19 cellular contexts compared by ENCODE assay signal in the genomic region with DNA sequence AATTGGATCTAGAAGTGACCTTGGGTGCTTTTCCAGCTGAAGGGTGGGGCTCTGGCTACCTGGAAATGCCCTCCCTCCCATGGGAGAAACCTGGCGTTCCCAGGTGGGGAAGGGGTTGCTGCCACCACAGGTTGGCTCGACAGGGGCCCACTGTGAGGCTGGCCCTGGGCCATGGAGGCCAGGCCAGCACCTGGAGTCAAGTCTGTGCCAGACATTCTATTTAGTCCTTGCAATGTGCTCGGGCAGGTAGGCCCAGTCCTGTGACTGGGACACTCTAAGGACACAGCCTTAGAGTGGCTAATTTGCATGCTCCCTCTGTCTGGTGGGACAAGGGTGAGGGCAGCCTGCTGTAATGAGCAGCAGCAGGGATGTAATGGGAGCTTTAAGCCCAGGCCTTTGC. TPM values are rescaled to one million over a fixed set of nuclear protein-coding genes. Genes with fewer than 3 reads are reported as not detected.
DNase-seq lines count a peak whose midpoint lies in the region; ATAC-seq, FAIRE-seq and TF ChIP-seq lines count a peak whose summit lies in the region.
"Had no signal": no experiment of that assay in that cellular context is flagged by ENCODE, and none has a peak within 500 bp of the region (broad histone marks: within the 10 kb centered on the region; RNA-seq: fewer than 3 reads in every experiment).

No MANE protein-coding gene starts in this region.

- no peak overlapping the region for H3K4me3 ChIP-seq in GM23338
- H3K4me3 ChIP-seq in H1 (ENCODE audit: extremely low read depth in 1 of 4, insufficient read depth in 2 of 4, low read depth in 3 of 4, low read length in 4 of 4), result no peak overlapping the region
- H3K4me3 ChIP-seq in neuronal stem cell (ENCODE audit: low read length in 2 of 2), result no peak overlapping the region
- H3K4me3 ChIP-seq: K562 had no signal

- no peak overlapping the region for H2BK20ac ChIP-seq in H1 (ENCODE audit: low read length)

- POLR2A ChIA-PET in H1 (lab: Charles Lee; ENCODE audit: partially characterized antibody), result interaction anchor here (1.4 to 8.9 kb wide), 6 partner anchors 9 to 131 kb away, joined by 3 to 200 read pairs (median 6); a partner anchor contains a TSS

- H3K79me1 ChIP-seq in H1 (ENCODE audit: low read depth, low read length), result peaks cover 18% of the 10 kb centered on the region
- H3K79me1 ChIP-seq in neuronal stem cell (ENCODE audit: low read depth, low read length), result peaks cover 5% of the 10 kb centered on the region

- no peak overlapping the region for H3K9ac ChIP-seq in H1 (replicated peaks in 1 of 4; ENCODE audit: extremely low read depth in 1 of 4, low read depth in 3 of 4, low read length in 3 of 4)
- no peak overlapping the region for H3K9ac ChIP-seq in neuronal stem cell (ENCODE audit: low read depth, low read length, poor library complexity)

- no peaks in the 10 kb centered on the region for H3K27me3 ChIP-seq in GM23338 (ENCODE audit: insufficient read depth)
- H3K27me3 ChIP-seq in H1 (replicated peaks in 1 of 4; ENCODE audit: control insufficient read depth in 3 of 4, extremely low read depth in 1 of 4, insufficient read depth in 3 of 4, low read length in 3 of 4), result no peaks in the 10 kb centered on the region
- peaks cover 0 to 21% (median 0%) of the 10 kb centered on the region in 3 experiments for H3K27me3 ChIP-seq in neuronal stem cell (ENCODE audit: control insufficient read depth in 3 of 3, insufficient read depth in 3 of 3, low read depth in 1 of 3, low read length in 3 of 3)

- DNase-seq in GM23338 (ENCODE audit: low spot score) (no peak), HTR-8/SVneo (ENCODE audit: insufficient read length, low spot score) (no peak), H1 (ENCODE audit: low read depth in 1 of 2, low spot score in 2 of 2) (no peak), neuronal stem cell (ENCODE audit: low spot score) (no peak), NCI-H1092 treated with DMSO at 0.1 percent for 48 hours (lab: John Stamatoyannopoulos, UW) (no peak)
- no peak for DNase-seq in activated CD8-positive, alpha-beta memory T cell treated with anti-CD3 and anti-CD28 coated beads for 24 hours
- DNase-seq: BE2C; CD4-positive, alpha-beta memory T cell; DMS79; HCEC 1CT; HFFc6 had no signal

- H2BK120ac ChIP-seq in H1 (replicated peaks; ENCODE audit: low read depth, low read length), result no peak overlapping the region
- no peak overlapping the region for H2BK120ac ChIP-seq in neuronal stem cell (ENCODE audit: low read depth, low read length)

- H3K27ac Mint-ChIP-seq in GM23338, result peak overlapping the region; percentile 14
- H3K27ac Mint-ChIP-seq: CD4-positive, alpha-beta memory T cell; HFFc6 had no signal

- H3K23ac ChIP-seq in H1 (ENCODE audit: insufficient read length) (no peak overlapping the region), neuronal stem cell (ENCODE audit: low read depth, low read length, poor library complexity) (peak overlapping the region; percentile 4)

- no peaks in the 10 kb centered on the region for H3K9me2 ChIP-seq in GM23338 (ENCODE audit: insufficient read depth)

- H3K4me2 ChIP-seq in GM23338, result no peak overlapping the region
- H3K4me2 ChIP-seq in H1 (ENCODE audit: insufficient read depth in 1 of 2, low read depth in 2 of 2, low read length in 2 of 2), result no peak overlapping the region
- no peak overlapping the region for H3K4me2 ChIP-seq in neuronal stem cell (ENCODE audit: insufficient read depth, low read length, poor library complexity, severe bottlenecking)

- ATAC-seq in GM23338 (peak; percentile 4; the same call in 2 of the 3 replicates), HG03280 (IDR thresholded peaks at IDR 0.05; ENCODE audit: unreplicated experiment) (no peak), GM21825 (IDR thresholded peaks at IDR 0.05; ENCODE audit: unreplicated experiment) (no peak)
- ATAC-seq: K562 had no signal

- TF ChIP-seq CTCF in GM23338 (conservative IDR thresholded peaks at IDR 0.05; ENCODE audit: low read depth in 2 of 2) (no peak), H1 (IDR thresholded peaks at IDR 0.05; ENCODE audit: control extremely low read depth in 1 of 3, insufficient read depth in 1 of 3, low read depth in 1 of 3, low read length in 3 of 3) (no peak)

- no peak overlapping the region for H3K56ac ChIP-seq in H1 (replicated peaks; ENCODE audit: insufficient read length, low read depth, low read length)

- no peaks in the 10 kb centered on the region for H3K9me3 ChIP-seq in H1 (ENCODE audit: insufficient read depth in 2 of 2, low read depth in 1 of 2, low read length in 1 of 2)
- no peaks in the 10 kb centered on the region for H3K9me3 ChIP-seq in neuronal stem cell (replicated peaks in 1 of 2; ENCODE audit: control insufficient read depth in 2 of 2, insufficient read depth in 1 of 2, low read depth in 1 of 2, low read length in 2 of 2)
- H3K9me3 ChIP-seq: BE2C had no signal

- H4K8ac ChIP-seq in H1 (ENCODE audit: extremely low read depth, insufficient read depth, low read length) (no peak overlapping the region), neuronal stem cell (ENCODE audit: low read depth, low read length) (no peak overlapping the region)

- H2BK12ac ChIP-seq in H1 (ENCODE audit: low read depth, low read length), result no peak overlapping the region
- no peak overlapping the region for H2BK12ac ChIP-seq in neuronal stem cell (ENCODE audit: low read length)

- CTCF ChIA-PET in H1 (lab: Charles Lee; ENCODE audit: partially characterized antibody), result interaction anchor here (1.0 to 5.9 kb wide), 13 partner anchors 9 to 123 kb away, joined by 3 to 60 read pairs (median 4); a partner anchor contains a TSS

- peaks cover 67% of the 10 kb centered on the region for H3K4me1 Mint-ChIP-seq in GM23338
- H3K4me1 Mint-ChIP-seq: CD4-positive, alpha-beta memory T cell had no signal

- H3K4me3 Mint-ChIP-seq in GM23338, result peak overlapping the region; percentile 16; the same call in 1 of the 3 replicates
- H3K4me3 Mint-ChIP-seq: CD4-positive, alpha-beta memory T cell; HFFc6 had no signal

- H2BK5ac ChIP-seq in H1 (ENCODE audit: low read depth, low read length), result no peak overlapping the region
- H2BK5ac ChIP-seq in neuronal stem cell (ENCODE audit: low read length), result no peak overlapping the region

- no peak overlapping the region for H4K5ac ChIP-seq in H1 (ENCODE audit: insufficient read length, low read depth, low read length)

- H2AK5ac ChIP-seq in H1 (ENCODE audit: low read depth, low read length) (no peak overlapping the region), neuronal stem cell (ENCODE audit: low read depth, low read length) (peak overlapping the region; percentile 10)

- TF ChIP-seq POLR2A in H1 (IDR thresholded peaks at IDR 0.05; ENCODE audit: control extremely low read depth in 1 of 2, low read depth in 2 of 2, low read length in 2 of 2), result peak; percentile 3 to 70

- peaks cover 72% of the 10 kb centered on the region for H3K79me2 ChIP-seq in GM23338 (replicated peaks; ENCODE audit: insufficient read depth)
- peaks cover 19 to 70% of the 10 kb centered on the region in 2 experiments for H3K79me2 ChIP-seq in H1 (ENCODE audit: control insufficient read depth in 1 of 2, insufficient read depth in 2 of 2, low read length in 2 of 2)

- TF ChIP-seq EP300 in H1 (IDR thresholded peaks at IDR 0.05; ENCODE audit: borderline replicate concordance in 1 of 2, low read depth in 2 of 2, low read length in 2 of 2), result no peak

- H3K23me2 ChIP-seq in H1 (ENCODE audit: low read depth, low read length), result no peaks in the 10 kb centered on the region

- H3F3A ChIP-seq in GM23338 (replicated peaks; ENCODE audit: low read depth), result peaks cover 47% of the 10 kb centered on the region

- H3K4me1 ChIP-seq in GM23338 (ENCODE audit: insufficient read depth), result peaks cover 22% of the 10 kb centered on the region
- peaks cover 12 to 34% (median 16%) of the 10 kb centered on the region in 4 experiments for H3K4me1 ChIP-seq in H1 (replicated peaks in 1 of 4; ENCODE audit: control insufficient read depth in 3 of 4, insufficient read depth in 4 of 4, low read length in 3 of 4)
- peaks cover 0 to 22% of the 10 kb centered on the region in 2 donors for H3K4me1 ChIP-seq in neuronal stem cell (ENCODE audit: control insufficient read depth in 2 of 2, insufficient read depth in 1 of 2, low read depth in 1 of 2, low read length in 2 of 2)
- H3K4me1 ChIP-seq: BE2C had no signal

- no peak overlapping the region for H4K91ac ChIP-seq in H1 (replicated peaks; ENCODE audit: insufficient read length, low read length)
- H4K91ac ChIP-seq in neuronal stem cell (ENCODE audit: low read depth, low read length, poor library complexity), result no peak overlapping the region

- H2AFZ ChIP-seq in GM23338 (no peak overlapping the region), H1 (ENCODE audit: low read length) (no peak overlapping the region), neuronal stem cell (ENCODE audit: low read length) (no peak overlapping the region)

- H3K14ac ChIP-seq in H1 (ENCODE audit: insufficient read length), result no peak overlapping the region
- no peak overlapping the region for H3K14ac ChIP-seq in neuronal stem cell (ENCODE audit: low read length)

- H3K4ac ChIP-seq in H1 (replicated peaks; ENCODE audit: insufficient read length, low read depth, low read length) (no peak overlapping the region), neuronal stem cell (ENCODE audit: low read length) (no peak overlapping the region)

- H3K18ac ChIP-seq in H1 (ENCODE audit: extremely low read depth, low read length) (0 out of 2 replicates have a peak overlapping the region, but pooled peaks have one; percentile 38), neuronal stem cell (ENCODE audit: low read length) (peak overlapping the region; percentile 20)

- 100% methylated on average over 3 of the region's 3 CpGs; no CpG with 5 or more reads in 1 of the 2 experiments for WGBS in H1 (ENCODE audit: extremely low coverage in 1 of 2, insufficient coverage in 1 of 2, insufficient read length in 1 of 2, insufficient replicate concordance in 2 of 2, low coverage in 1 of 2, low lambda C conversion rate in 2 of 2, missing lambda C conversion rate in 1 of 2), 2 experiments
- WGBS in neuronal stem cell (ENCODE audit: extremely low coverage in 2 of 2, insufficient read length in 2 of 2, insufficient replicate concordance in 1 of 2), 2 donors, result no CpG with 5 or more reads among the region's 3 CpGs

- TF ChIP-seq RAD21 in H1 (IDR thresholded peaks at IDR 0.05 in 1 of 2, conservative IDR thresholded peaks at IDR 0.05 in 1 of 2; ENCODE audit: low read depth in 2 of 2, low read length in 2 of 2), result no peak

- FAIRE-seq in HTR-8/SVneo (lab: Jason Lieb, UNC) (peak; percentile 78), H1 (lab: Jason Lieb, UNC) (no peak)
- FAIRE-seq: A204.1, G401.6, GM12891, GM19239, K562 had no signal

- H3K27me3 Mint-ChIP-seq in GM23338 (ENCODE audit: insufficient read depth, low read depth, poor library complexity), result peaks cover 23% of the 10 kb centered on the region

- peaks cover 59% of the 10 kb centered on the region for H4K20me1 ChIP-seq in GM23338 (replicated peaks; ENCODE audit: insufficient read depth)
- H4K20me1 ChIP-seq in H1 (replicated peaks in 1 of 2; ENCODE audit: control insufficient read depth in 1 of 2, insufficient read depth in 2 of 2, low read length in 2 of 2), result peaks cover 39 to 47% of the 10 kb centered on the region in 2 experiments

- H3K36me3 Mint-ChIP-seq in GM23338 (ENCODE audit: low read depth), result peaks cover 72% of the 10 kb centered on the region
- H3K36me3 Mint-ChIP-seq: CD4-positive, alpha-beta memory T cell had no signal

- no peaks in the 10 kb centered on the region for H3K9me3 Mint-ChIP-seq in GM23338
- H3K9me3 Mint-ChIP-seq: CD4-positive, alpha-beta memory T cell; HFFc6 had no signal

- H2BK15ac ChIP-seq in H1 (ENCODE audit: low read length) (no peak overlapping the region), neuronal stem cell (ENCODE audit: low read length) (no peak overlapping the region)

- H3K36me3 ChIP-seq in GM23338 (ENCODE audit: insufficient read depth) (peaks cover 14% of the 10 kb centered on the region; the same call in 1 of the 2 replicates), H1 (ENCODE audit: control insufficient read depth in 2 of 4, insufficient read depth in 4 of 4, low read length in 3 of 4) (peaks cover 25 to 54% (median 31%) of the 10 kb centered on the region in 4 experiments), neuronal stem cell (replicated peaks in 1 of 2; ENCODE audit: control insufficient read depth in 2 of 2, insufficient read depth in 2 of 2, low read length in 2 of 2) (peaks cover 0 to 8% of the 10 kb centered on the region in 2 donors)
- H3K36me3 ChIP-seq: BE2C had no signal

- H3K27ac ChIP-seq in GM23338 (ENCODE audit: low read depth) (peak overlapping the region; percentile 92), H1 (ENCODE audit: low read depth, low read length) (no peak overlapping the region), neuronal stem cell (replicated peaks; ENCODE audit: low read length) (no peak overlapping the region)
- H3K27ac ChIP-seq: C4-2B had no signal

RNA-seq across cellular contexts. Expression of a gene that starts 11.9 kb away (rescaled TPM):
- 129 and 143 TPM in 2 replicates for total RNA-seq in GM23338 (2014; rRNA removed; shearing (Covaris generic))
- polyA plus RNA-seq in GM23338 (2016; fragmentation: Nextera tagmentation; extraction: Ambion mirVana) (63.9 and 68.5 TPM in 2 replicates), H1 (2011; rRNA removed) (133 and 189 TPM in 2 replicates)
- 148 and 154 TPM in 2 replicates for total RNA-seq in H1 (2021; fragmentation: NEBNext Ultra II Directional; extraction: Animal tissue kit (Norgen Biotek cat#: 25700))
- 182 TPM for polyA plus RNA-seq in H1 (2011; cell fraction: cytosol; rRNA removed)
- 122 TPM for polyA plus RNA-seq in H1 (2011; cell fraction: nucleus; rRNA removed)
- 124 to 162 TPM (median 153 TPM) in 4 replicates for polyA plus RNA-seq in H1 (2012, experiment 1 of 2)
- 151 TPM for polyA plus RNA-seq in H1 (2012, experiment 2 of 2)
- polyA plus RNA-seq in H1 (2013, experiment 1 of 2), result 89.5 TPM
- polyA plus RNA-seq in H1 (2013, experiment 2 of 2), result 85.7 TPM
- 110 and 121 TPM in 2 replicates for polyA minus RNA-seq in H1 (2011; rRNA and poly(A)+ RNA removed)
- polyA minus RNA-seq in H1 (2011; cell fraction: cytosol; rRNA and poly(A)+ RNA removed), result 106 TPM
- 60.1 TPM for polyA minus RNA-seq in H1 (2011; cell fraction: nucleus; rRNA and poly(A)+ RNA removed)
- polyA plus RNA-seq in neuronal stem cell (2013, experiment 1 of 2), result 7.8 TPM
- 7.5 TPM for polyA plus RNA-seq in neuronal stem cell (2013, experiment 2 of 2)
- total RNA-seq: CD4-positive, alpha-beta memory T cell; HFFc6 had no signal
- polyA plus RNA-seq: CD4-positive, alpha-beta memory T cell had no signal

RNA-seq across cellular contexts. Expression of a gene that starts 57.4 kb away (rescaled TPM):
- total RNA-seq in GM23338 (2014; rRNA removed; shearing (Covaris generic)), result 56.6 and 73.1 TPM in 2 replicates
- 60.5 and 64.6 TPM in 2 replicates for polyA plus RNA-seq in GM23338 (2016; fragmentation: Nextera tagmentation; extraction: Ambion mirVana)
- 84.8 and 97.7 TPM in 2 replicates for total RNA-seq in H1 (2021; fragmentation: NEBNext Ultra II Directional; extraction: Animal tissue kit (Norgen Biotek cat#: 25700))
- polyA plus RNA-seq in H1 (2011; rRNA removed), result 47.9 and 99.4 TPM in 2 replicates
- polyA plus RNA-seq in H1 (2011; cell fraction: cytosol; rRNA removed), result 76.0 TPM
- polyA plus RNA-seq in H1 (2011; cell fraction: nucleus; rRNA removed), result 316 TPM
- polyA plus RNA-seq in H1 (2012, experiment 1 of 2), result 74.1 to 103 TPM (median 94.9 TPM) in 4 replicates
- 58.2 TPM for polyA plus RNA-seq in H1 (2012, experiment 2 of 2)
- 46.2 TPM for polyA plus RNA-seq in H1 (2013, experiment 1 of 2)
- 40.9 TPM for polyA plus RNA-seq in H1 (2013, experiment 2 of 2)
- 60.8 and 99.4 TPM in 2 replicates for polyA minus RNA-seq in H1 (2011; rRNA and poly(A)+ RNA removed)
- polyA minus RNA-seq in H1 (2011; cell fraction: cytosol; rRNA and poly(A)+ RNA removed), result 44.9 TPM
- 124 TPM for polyA minus RNA-seq in H1 (2011; cell fraction: nucleus; rRNA and poly(A)+ RNA removed)
- 53.7 TPM for polyA plus RNA-seq in neuronal stem cell (2013, experiment 1 of 2)
- polyA plus RNA-seq in neuronal stem cell (2013, experiment 2 of 2), result 51.3 TPM
